35 cellular contexts compared by ENCODE assay signal in genomic region chr5:168428552-168428951, GRCh38.
"Had no signal": no experiment of that assay in that cellular context is flagged by ENCODE, and none has a peak within 500 bp of the region (broad histone marks: within the 10 kb centered on the region; RNA-seq: fewer than 3 reads in every experiment).

No MANE protein-coding gene starts in this region.

- DNase-seq: Karpas-422, Kasumi-1, KBM-7, KG1, MG63, MM.1S, MV-4-11, NCI-H1048, NCI-H1092, NCI-H1092 treated with DMSO at 0.1 percent for 48 hours, NCI-H1105, NCI-H1105 treated with DMSO at 0.1 percent for 48 hours, NCI-H1417, NCI-H1417 treated with DMSO at 0.1 percent for 48 hours, NCI-H1436, NCI-H1436 treated with DMSO at 0.1 percent for 48 hours, NCI-H146, NCI-H1694, NCI-H1694 treated with DMSO at 0.1 percent for 48 hours, NCI-H187, NCI-H187 treated with DMSO at 0.1 percent for 48 hours, NCI-H1930, NCI-H2029, NCI-H2029 treated with DMSO at 0.1 percent for 48 hours, NCI-H2081, NCI-H2081 treated with DMSO at 0.1 percent for 48 hours, NCI-H2107, NCI-H2171, NCI-H2171 treated with DMSO at 0.1 percent for 48 hours, NCI-H2227 treated with DMSO at 0.1 percent for 48 hours, NCI-H226, NCI-H345, NCI-H446, NCI-H446 treated with DMSO at 0.1 percent for 48 hours had no signal

- H3K27ac ChIP-seq: KMS-11 had no signal
